8 cellular contexts compared by ENCODE assay signal in genomic region chr19:49812452-49812996, GRCh38. TPM values are rescaled to one million over a fixed set of nuclear protein-coding genes. Genes with fewer than 3 reads are reported as not detected.
A peak's percentile ranks its signal among the peaks of the same experiment; 100 is the strongest.
DNase-seq lines count a peak whose midpoint lies in the region; ATAC-seq and TF ChIP-seq lines count a peak whose summit lies in the region.

No MANE protein-coding gene starts in this region.

- peaks cover 2% of the 10 kb centered on the region for H3K27me3 Mint-ChIP-seq in activated CD4-positive, alpha-beta T cell treated with anti-CD3 and anti-CD28 coated beads, Interleukin-2, amount 10 ng/mL, durations not matched to agents 24 days and 14 days

- peak overlapping the region; percentile 51 to 76 (median 56) for H3K4me3 ChIP-seq in right lobe of liver
- H3K4me3 ChIP-seq in thymus (ENCODE audit: low read length) = peak overlapping the region; percentile 77

- peak overlapping the region; percentile 96 for H3K27ac Mint-ChIP-seq in activated CD4-positive, alpha-beta T cell treated with anti-CD3 and anti-CD28 coated beads, Interleukin-2, amount 10 ng/mL, durations not matched to agents 24 days and 14 days

- no peak for TF ChIP-seq POLR2A in right lobe of liver (IDR thresholded peaks at IDR 0.05)

- ATAC-seq in right lobe of liver (no peak), HG03159 (IDR thresholded peaks at IDR 0.05; ENCODE audit: unreplicated experiment) (no peak)

- H3K9me3 ChIP-seq in right lobe of liver = no peaks in the 10 kb centered on the region
- H3K9me3 ChIP-seq in thymus (ENCODE audit: control insufficient read depth) = no peaks in the 10 kb centered on the region

- H3K4me1 ChIP-seq in right lobe of liver = peaks cover 0 to 18% (median 3%) of the 10 kb centered on the region in 4 donors
- peaks cover 10% of the 10 kb centered on the region for H3K4me1 ChIP-seq in thymus (ENCODE audit: control insufficient read depth, insufficient read depth, low read length)

- H3K4me3 Mint-ChIP-seq in activated CD4-positive, alpha-beta T cell treated with anti-CD3 and anti-CD28 coated beads, Interleukin-2, amount 10 ng/mL, durations not matched to agents 24 days and 14 days = peak overlapping the region; percentile 90

- 42% methylated on average over 6 of the region's 11 CpGs for WGBS in right lobe of liver (ENCODE audit: insufficient coverage, low coverage, low lambda C conversion rate, missing lambda C conversion rate)
- 54% methylated on average over 11 of the region's 11 CpGs for WGBS in thymus

- H3K27ac ChIP-seq in angular gyrus (ENCODE audit: low read depth, low read length) (peak overlapping the region; percentile 100), right lobe of liver (peak overlapping the region; percentile 27 to 66 (median 65)), thymus (ENCODE audit: low read depth) (peak overlapping the region; percentile 86)

- no peaks in the 10 kb centered on the region for H3K36me3 Mint-ChIP-seq in activated CD4-positive, alpha-beta T cell treated with anti-CD3 and anti-CD28 coated beads, Interleukin-2, amount 10 ng/mL, durations not matched to agents 24 days and 14 days (ENCODE audit: low read depth)

- intact Hi-C loops in activated CD4-positive, alpha-beta T cell treated with anti-CD3 and anti-CD28 coated beads, Interleukin-2, amount 10 ng/mL, durations not matched to agents 24 days and 14 days (cut with micrococcal nuclease) = loop anchor here (2.0 to 5.0 kb wide), 2 partner anchors 38 to 120 kb away; partner anchors contain the start of gene PTOV1
- intact Hi-C loops in right lobe of liver (cut with DNase I) = no loop called here

- TF ChIP-seq CTCF in right lobe of liver (IDR thresholded peaks at IDR 0.05) = no peak

- no peak for DNase-seq in activated CD4-positive, alpha-beta T cell treated with anti-CD3 and anti-CD28 coated beads, Interleukin-2, amount 10 ng/mL, durations not matched to agents 24 days and 14 days
- DNase-seq in activated CD4-positive, alpha-beta T cell treated with anti-CD3 and anti-CD28 coated beads, Interleukin-2, amount 50 U/mL, for 48 hours = no peak
- no peak for DNase-seq in right lobe of liver
- no peak for DNase-seq in stimulated activated naive CD4-positive, alpha-beta T cell (lab: John Stamatoyannopoulos, UW)
- DNase-seq in UCSD-AML1 (lab: John Stamatoyannopoulos, UW; ENCODE audit: unreplicated experiment) = no peak

- peaks cover 32% of the 10 kb centered on the region for H3K4me1 Mint-ChIP-seq in activated CD4-positive, alpha-beta T cell treated with anti-CD3 and anti-CD28 coated beads, Interleukin-2, amount 10 ng/mL, durations not matched to agents 24 days and 14 days

- H3K36me3 ChIP-seq in right lobe of liver = no peaks in the 10 kb centered on the region
- peaks cover 3% of the 10 kb centered on the region for H3K36me3 ChIP-seq in thymus (ENCODE audit: control insufficient read depth, insufficient read depth)

- H3K27me3 ChIP-seq in right lobe of liver = no peaks in the 10 kb centered on the region
- H3K27me3 ChIP-seq in thymus (ENCODE audit: control insufficient read depth, insufficient read depth) = no peaks in the 10 kb centered on the region

- no peaks in the 10 kb centered on the region for H3K9me3 Mint-ChIP-seq in activated CD4-positive, alpha-beta T cell treated with anti-CD3 and anti-CD28 coated beads, Interleukin-2, amount 10 ng/mL, durations not matched to agents 24 days and 14 days

RNA-seq across cellular contexts. Expression of gene FUZ, which starts 0.6 kb away (rescaled TPM):
- total RNA-seq in activated CD4-positive, alpha-beta T cell treated with anti-CD3 and anti-CD28 coated beads, Interleukin-2, amount 10 ng/mL, durations not matched to agents 24 days and 14 days = 16.2 and 16.4 TPM in 2 replicates
- 10 to 100 TPM in 1 of 6 experiments, 1 to 10 TPM in 5; 3.7 to 10.7 (median 6.3) TPM for total RNA-seq in right lobe of liver
- 20.9 TPM for polyA plus RNA-seq in thymus

RNA-seq across cellular contexts. Expression of gene MED25, which starts 5.6 kb away (rescaled TPM):
- total RNA-seq in activated CD4-positive, alpha-beta T cell treated with anti-CD3 and anti-CD28 coated beads, Interleukin-2, amount 10 ng/mL, durations not matched to agents 24 days and 14 days = 49.1 and 51.5 TPM in 2 replicates
- total RNA-seq in right lobe of liver = 10 to 100 TPM in 5 of 6 experiments, 1 to 10 TPM in 1; 9.9 to 16.3 (median 11.8) TPM
- polyA plus RNA-seq in thymus = 48.0 TPM

RNA-seq across cellular contexts. Expression of gene PTOV1, which starts 38.4 kb away (rescaled TPM):
- total RNA-seq in activated CD4-positive, alpha-beta T cell treated with anti-CD3 and anti-CD28 coated beads, Interleukin-2, amount 10 ng/mL, durations not matched to agents 24 days and 14 days = 121 and 124 TPM in 2 replicates
- 10 to 100 TPM; 44.4 to 93.0 (median 69.6) TPM for total RNA-seq in right lobe of liver
- polyA plus RNA-seq in thymus = 125 TPM

RNA-seq across cellular contexts. Expression of gene AP2A1, which starts 45.7 kb away (rescaled TPM):
- total RNA-seq in activated CD4-positive, alpha-beta T cell treated with anti-CD3 and anti-CD28 coated beads, Interleukin-2, amount 10 ng/mL, durations not matched to agents 24 days and 14 days = 61.8 and 68.0 TPM in 2 replicates
- 100 to 1,000 TPM in 1 of 6 experiments, 10 to 100 TPM in 5; 38.7 to 103 (median 49.8) TPM for total RNA-seq in right lobe of liver
- polyA plus RNA-seq in thymus = 26.5 TPM

RNA-seq across cellular contexts. Expression of gene TSKS, which starts 49.4 kb away (rescaled TPM):
- 0.92 and 1.6 TPM in 2 replicates for total RNA-seq in activated CD4-positive, alpha-beta T cell treated with anti-CD3 and anti-CD28 coated beads, Interleukin-2, amount 10 ng/mL, durations not matched to agents 24 days and 14 days
- total RNA-seq in right lobe of liver = not detected
- 2.4 TPM for polyA plus RNA-seq in thymus
